8 cellular contexts compared by ENCODE assay signal in genomic region chr12:49538740-49539403, GRCh38. TPM values are rescaled to one million over a fixed set of nuclear protein-coding genes. Genes with fewer than 3 reads are reported as not detected.
DNase-seq lines count a peak whose midpoint lies in the region; ATAC-seq and TF ChIP-seq lines count a peak whose summit lies in the region.

TSS of gene KCNH3 (plus strand) at chr12:49539030. CDS start at chr12:49539417, 387 bp downstream.

- H3K4me3 ChIP-seq in GM08714 (ENCODE audit: low read length): peak within 1 kb of the TSS; percentile 36; the same call in 1 of the 2 replicates
- H3K4me3 ChIP-seq in right lobe of liver: peak within 1 kb of the TSS; percentile 27 to 44 (median 33)

- ATAC-seq in HG03103 (IDR thresholded peaks at IDR 0.05; ENCODE audit: low read depth, unreplicated experiment): peak; percentile 65
- peak; percentile 75 to 84 (median 81) for ATAC-seq in right lobe of liver
- ATAC-seq in HG02938 (IDR thresholded peaks at IDR 0.05; ENCODE audit: unreplicated experiment): no peak

- H3K4me1 ChIP-seq in right lobe of liver: peaks cover 0 to 15% (median 0%) of the 10 kb centered on the region in 4 donors

- 0% methylated on average over 1 of the region's 90 CpGs for WGBS in right lobe of liver (ENCODE audit: insufficient coverage, low coverage, low lambda C conversion rate, missing lambda C conversion rate)

- intact Hi-C loops in right lobe of liver (cut with DNase I): no loop called here

- H3K27me3 ChIP-seq in right lobe of liver: peaks cover 0 to 11% of the 10 kb centered on the region in 2 donors

- H3K27ac ChIP-seq in right lobe of liver: no peak within 1 kb of the TSS

- TF ChIP-seq CTCF in right lobe of liver (IDR thresholded peaks at IDR 0.05): no peak

- peak; percentile 65 for DNase-seq in NCI-H510A treated with DMSO at 0.1 percent for 48 hours (lab: John Stamatoyannopoulos, UW)
- peak; percentile 89 for DNase-seq in activated CD4-positive, alpha-beta T cell treated with anti-CD3 and anti-CD28 coated beads, Interleukin-2, amount 50 U/mL, for 1 hour
- peak; percentile 23 for DNase-seq in dedifferentiated amniotic fluid mesenchymal stem cell (ENCODE audit: extremely low spot score)
- peak; percentile 81 to 84 (median 83) for DNase-seq in right lobe of liver
- DNase-seq in stimulated activated CD4-positive, alpha-beta T cell treated with anti-CD3 and anti-CD28 coated beads, Interleukin-4, amount 100 ng/mL, for 1 hour: peak; percentile 82

- H3K9me3 ChIP-seq in right lobe of liver: no peaks in the 10 kb centered on the region

- H3K36me3 ChIP-seq in right lobe of liver: no peaks in the 10 kb centered on the region

- TF ChIP-seq POLR2A in right lobe of liver (IDR thresholded peaks at IDR 0.05): no peak

RNA-seq across cellular contexts. Expression of gene KCNH3, which starts in this region (rescaled TPM):
- under 1 TPM in 3 of 6 experiments, not detected in 3; 0.09 to 0.25 (median 0.16) TPM for total RNA-seq in right lobe of liver

Comparison
In these comparisons a context has a peak if more than half of its experiments do, and no peak if none do; other contexts are left out.
1. Peak in DNase-seq, ATAC-seq and H3K4me3 ChIP-seq in right lobe of liver; RNA of the gene not detected or under 1 TPM.
2. DNase-seq: peak in every context shown above with its lines; median percentile 89 in activated CD4-positive, alpha-beta T cell treated with anti-CD3 and anti-CD28 coated beads, Interleukin-2, amount 50 U/mL, for 1 hour; 83 in right lobe of liver; 82 in stimulated activated CD4-positive, alpha-beta T cell treated with anti-CD3 and anti-CD28 coated beads, Interleukin-4, amount 100 ng/mL, for 1 hour; 65 in NCI-H510A treated with DMSO at 0.1 percent for 48 hours; 23 in dedifferentiated amniotic fluid mesenchymal stem cell.